Comparison of ENCODE assay signal across 9 cellular contexts in genomic region chr2:233418761-233419625, GRCh38.
DNase-seq lines count a peak whose midpoint lies in the region; ATAC-seq, FAIRE-seq and TF ChIP-seq lines count a peak whose summit lies in the region.
"Had no signal": no experiment of that assay in that cellular context is flagged by ENCODE, and none has a peak within 500 bp of the region (broad histone marks: within the 10 kb centered on the region; RNA-seq: fewer than 3 reads in every experiment).

No MANE protein-coding gene starts in this region.

- TF ChIP-seq CTCF in psoas muscle (IDR thresholded peaks at IDR 0.05) (no peak), GM10266 (IDR thresholded peaks at IDR 0.05; ENCODE audit: control insufficient read depth, insufficient read depth, low read depth, missing control alignments) (no peak)

- intact Hi-C loops in psoas muscle (cut with DNase I) = no loop called here

- H3K4me3 Mint-ChIP-seq in T-helper 2 cell treated with Interferon-gamma antibody and Interleukin-4, amounts not matched to agents 5 μg/mL and 100 μg/mL, for 36 hours = peak overlapping the region; percentile 82

- peak; percentile 46 for ATAC-seq in GM18517 (IDR thresholded peaks at IDR 0.05; ENCODE audit: unreplicated experiment)
- ATAC-seq in HG02938 (IDR thresholded peaks at IDR 0.05; ENCODE audit: unreplicated experiment) = peak; percentile 29
- ATAC-seq in psoas muscle = peak; percentile 62 to 73 (median 68)

- DNase-seq in T-helper 2 cell treated with Interferon-gamma antibody and Interleukin-4, amounts not matched to agents 5 μg/mL and 100 μg/mL, for 36 hours (ENCODE audit: low spot score) = no peak
- DNase-seq in psoas muscle (peak; percentile 75 to 89), NCI-H524 (lab: John Stamatoyannopoulos, UW) (no peak), GM10266 (ENCODE audit: extremely low spot score) (no peak), H54 (ENCODE audit: insufficient read length, low spot score) (no peak)

- TF ChIP-seq POLR2A in H54 (IDR thresholded peaks at IDR 0.05; ENCODE audit: low read depth, low read length) = no peak

- H3K27ac Mint-ChIP-seq in T-helper 2 cell treated with Interferon-gamma antibody and Interleukin-4, amounts not matched to agents 5 μg/mL and 100 μg/mL, for 36 hours = peak overlapping the region; percentile 86

- no peaks in the 10 kb centered on the region for H3K27me3 Mint-ChIP-seq in T-helper 2 cell treated with Interferon-gamma antibody and Interleukin-4, amounts not matched to agents 5 μg/mL and 100 μg/mL, for 36 hours (ENCODE audit: low read depth)

- H3K36me3 ChIP-seq in endocrine pancreas (ENCODE audit: control insufficient read depth, insufficient read depth, low read length) (no peaks in the 10 kb centered on the region), psoas muscle (ENCODE audit: insufficient read depth in 1 of 2, low read depth in 1 of 2) (peaks cover 0 to 15% of the 10 kb centered on the region in 2 donors)

- H3K27me3 ChIP-seq in endocrine pancreas (ENCODE audit: control insufficient read depth, insufficient read depth, low read length) (no peaks in the 10 kb centered on the region), psoas muscle (ENCODE audit: insufficient read depth in 3 of 3, low read length in 2 of 3) (no peaks in the 10 kb centered on the region)

- H3K9me3 Mint-ChIP-seq in T-helper 2 cell treated with Interferon-gamma antibody and Interleukin-4, amounts not matched to agents 5 μg/mL and 100 μg/mL, for 36 hours = no peaks in the 10 kb centered on the region

- peaks cover 88% of the 10 kb centered on the region for H3K4me1 Mint-ChIP-seq in T-helper 2 cell treated with Interferon-gamma antibody and Interleukin-4, amounts not matched to agents 5 μg/mL and 100 μg/mL, for 36 hours (ENCODE audit: low read depth)

- H3K27ac ChIP-seq in psoas muscle = peak overlapping the region; percentile 96

- H3K4me1 ChIP-seq in endocrine pancreas (ENCODE audit: control insufficient read depth, insufficient read depth, low read length) = no peaks in the 10 kb centered on the region
- peaks cover 68% of the 10 kb centered on the region for H3K4me1 ChIP-seq in psoas muscle

- peak overlapping the region; percentile 6 for H3K4me3 ChIP-seq in endocrine pancreas (ENCODE audit: control insufficient read depth, insufficient read depth, low read length)
- H3K4me3 ChIP-seq in psoas muscle = peak overlapping the region; percentile 77

- H3K36me3 Mint-ChIP-seq in T-helper 2 cell treated with Interferon-gamma antibody and Interleukin-4, amounts not matched to agents 5 μg/mL and 100 μg/mL, for 36 hours (ENCODE audit: low read depth) = peaks cover 48% of the 10 kb centered on the region

- no peak for FAIRE-seq in H54 (lab: Jason Lieb, UNC)
- FAIRE-seq: keratinocyte had no signal

- H3K9ac ChIP-seq in endocrine pancreas (ENCODE audit: control insufficient read depth, insufficient read depth, low read length) = no peak overlapping the region

- no peaks in the 10 kb centered on the region for H3K9me3 ChIP-seq in endocrine pancreas (ENCODE audit: control insufficient read depth, low read length)
- no peaks in the 10 kb centered on the region for H3K9me3 ChIP-seq in psoas muscle

- 14 to 23% (median 16%) methylated on average over 19 of the region's 19 CpGs for WGBS in psoas muscle, 3 donors

Comparison
In these comparisons a context has a peak if more than half of its experiments do, and no peak if none do; other contexts are left out.
1. DNase-seq: peak in psoas muscle (2 of 2); none in T-helper 2 cell treated with Interferon-gamma antibody and Interleukin-4, amounts not matched to agents 5 μg/mL and 100 μg/mL, for 36 hours (single experiment), NCI-H524 (0 of 2), GM10266 (single experiment) and H54 (single experiment).
2. Peak in every context shown above with its lines, with median percentiles within 50 percentile points of each other: ATAC-seq.